In the genomic region with DNA sequence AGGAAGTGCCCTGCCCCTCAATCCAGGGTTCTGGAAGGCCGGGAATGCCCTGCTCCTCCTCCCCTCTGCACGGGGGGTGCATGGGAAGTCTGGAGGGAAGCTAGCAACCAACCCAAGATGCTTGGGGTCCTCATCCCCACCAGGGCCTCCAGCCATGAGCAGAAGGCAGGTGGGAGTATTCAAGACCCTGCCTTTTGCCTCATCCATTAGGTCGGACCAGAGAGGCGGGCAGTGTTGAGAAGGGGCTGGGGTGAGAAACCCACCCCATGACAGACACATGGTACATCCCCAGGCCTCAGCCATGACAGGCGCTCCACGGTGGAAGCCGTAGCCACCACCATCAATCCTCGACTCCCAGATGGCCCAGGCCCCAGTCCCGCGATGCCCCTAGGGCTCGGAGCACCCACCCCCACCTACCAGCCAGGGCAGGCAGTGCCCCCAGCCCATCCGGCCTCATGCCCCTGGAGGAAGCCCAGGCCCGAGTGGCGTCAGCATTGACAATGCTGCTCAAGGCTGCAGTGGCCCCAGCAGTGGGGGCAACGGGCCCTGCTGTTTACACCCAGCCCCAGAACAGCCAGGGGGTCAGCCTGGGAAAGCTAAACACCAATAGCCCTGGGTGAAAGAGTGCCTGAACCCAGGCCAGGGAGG, we compare ENCODE assay signal across 26 cellular contexts. TPM values are rescaled to one million over a fixed set of nuclear protein-coding genes. Genes with fewer than 3 reads are reported as not detected.
DNase-seq lines count a peak whose midpoint lies in the region; ATAC-seq, FAIRE-seq and TF ChIP-seq lines count a peak whose summit lies in the region.
"Had no signal": no experiment of that assay in that cellular context is flagged by ENCODE, and none has a peak within 500 bp of the region (broad histone marks: within the 10 kb centered on the region; RNA-seq: fewer than 3 reads in every experiment).

No MANE protein-coding gene starts in this region.

- no TSS peak for BruUV-seq in K562 (replicated peaks; lab: Mats Ljungman, UMichigan)

- POLR2A ChIA-PET in K562 (lab: Yijun Ruan, JAX), result interaction anchor here (0.6 to 1.1 kb wide), 6 partner anchors 13 to 354 kb away, joined by 3 to 4 read pairs (median 3); no protein-coding TSS in a partner anchor
- POLR2A ChIA-PET in activated CD4-positive, alpha-beta memory T cell treated with anti-CD3 and anti-CD28 coated beads for 36 hours (lab: Charles Lee), result no interaction called here

- in situ Hi-C loops in K562 (cut with MboI), result no loop called here

- FAIRE-seq in K562 (lab: Jason Lieb, UNC), result no peak
- FAIRE-seq in kidney (lab: Jason Lieb, UNC), result no peak
- FAIRE-seq: A204.1, D721Med, GM12878 had no signal

- peak; percentile 47 for DNase-seq in Right ventricle myocardium inferior (ENCODE audit: missing footprints)
- no peak for DNase-seq in heart right ventricle
- no peak for DNase-seq in K562 (ENCODE audit: extremely low read depth in 1 of 4, low spot score in 3 of 4)
- DNase-seq in kidney, result peak; percentile 49
- no peak for DNase-seq in spleen
- no peak for DNase-seq in NCI-H446 treated with DMSO at 0.1 percent for 48 hours (lab: John Stamatoyannopoulos, UW)
- no peak for DNase-seq in activated CD8-positive, alpha-beta memory T cell treated with anti-CD3 and anti-CD28 coated beads, Interleukin-2, amount 50 U/mL, for 48 hours
- no peak for DNase-seq in activated CD4-positive, alpha-beta memory T cell treated with anti-CD3 and anti-CD28 coated beads for 36 hours
- DNase-seq: ACHN; AML-193; BE2C; CD4-positive, alpha-beta T cell; CD8-positive, alpha-beta memory T cell; DMS 273 treated with DMSO at 0.1 percent for 48 hours; DMS79; EL; GDM1; GOT3; H7; HCEC 1CT had no signal

- H3K79me2 ChIP-seq in K562 (ENCODE audit: control insufficient read depth, insufficient read depth, low read length), result no peaks in the 10 kb centered on the region

- H3K36me3 Mint-ChIP-seq in activated CD4-positive, alpha-beta memory T cell treated with anti-CD3 and anti-CD28 coated beads for 36 hours, result no peaks in the 10 kb centered on the region
- H3K36me3 Mint-ChIP-seq: CD14-positive monocyte; CD8-positive, alpha-beta memory T cell had no signal

- CTCF ChIA-PET in K562 (lab: Yijun Ruan, JAX; ENCODE audit: low intra/inter-chr PET ratio), result no interaction called here
- CTCF ChIA-PET in activated CD4-positive, alpha-beta memory T cell treated with anti-CD3 and anti-CD28 coated beads for 36 hours (lab: Charles Lee), result no interaction called here

- TF ChIP-seq RAD21 in K562 (CRISPR knock-in tag; conservative IDR thresholded peaks at IDR 0.05 in 1 of 2, IDR thresholded peaks at IDR 0.05 in 1 of 2), result no peak

- H3K4me2 ChIP-seq in K562 (ENCODE audit: insufficient read depth, low read length), result no peak overlapping the region
- H3K4me2 ChIP-seq: BLaER1 treated with 17β-estradiol and CSF1 and Interleukin-3, amounts not matched to agents 10 nM and 100 nM had no signal

- H3K4me3 Mint-ChIP-seq in activated CD4-positive, alpha-beta memory T cell treated with anti-CD3 and anti-CD28 coated beads for 36 hours, result no peak overlapping the region
- H3K4me3 Mint-ChIP-seq: CD14-positive monocyte; CD4-positive, alpha-beta T cell had no signal

- H3K4me1 ChIP-seq in heart right ventricle (peaks cover 0 to 8% (median 3%) of the 10 kb centered on the region in 9 donors), K562 (replicated peaks in 1 of 2; ENCODE audit: control insufficient read depth in 2 of 2, insufficient read depth in 2 of 2, low read length in 2 of 2) (peaks cover 11 to 42% of the 10 kb centered on the region in 2 experiments; a peak in 3 of 5 replicates), kidney (ENCODE audit: control insufficient read depth in 1 of 2, insufficient read depth in 1 of 2, low read depth in 1 of 2, low read length in 2 of 2) (no peaks in the 10 kb centered on the region), spleen (peaks cover 2 to 98% (median 42%) of the 10 kb centered on the region in 6 donors)
- H3K4me1 ChIP-seq: BE2C had no signal

- no peak for ATAC-seq in Right ventricle myocardium inferior
- ATAC-seq in heart right ventricle, result no peak
- no peak for ATAC-seq in K562

- intact Hi-C loops in Right ventricle myocardium inferior (cut with DNase I), result no loop called here
- intact Hi-C loops in heart right ventricle (cut with DNase I), result no loop called here
- intact Hi-C loops in K562 (cut with micrococcal nuclease), result no loop called here
- intact Hi-C loops in kidney (cut with DNase I), result no loop called here
- intact Hi-C loops in spleen (cut with DNase I; ENCODE audit: low total_unique reads), result loop anchor here (10.0 kb wide), 1 partner anchor 74 kb away; no protein-coding TSS in a partner anchor
- intact Hi-C loops in activated CD4-positive, alpha-beta memory T cell treated with anti-CD3 and anti-CD28 coated beads for 36 hours (cut with micrococcal nuclease), result no loop called here

- peaks cover 14% of the 10 kb centered on the region for H3K4me1 Mint-ChIP-seq in activated CD4-positive, alpha-beta memory T cell treated with anti-CD3 and anti-CD28 coated beads for 36 hours (ENCODE audit: low read depth)

- H3K36me3 ChIP-seq in heart right ventricle (no peaks in the 10 kb centered on the region), K562 (ENCODE audit: control insufficient read depth, insufficient read depth, low read length) (no peaks in the 10 kb centered on the region), kidney (ENCODE audit: control insufficient read depth in 1 of 2, insufficient read depth in 2 of 2, low read length in 2 of 2) (no peaks in the 10 kb centered on the region), spleen (peaks cover 0 to 21% (median 0%) of the 10 kb centered on the region in 6 donors)
- H3K36me3 ChIP-seq: BE2C; BLaER1 treated with 17β-estradiol and CSF1 and Interleukin-3, amounts not matched to agents 10 nM and 100 nM had no signal

- H2AFZ ChIP-seq in K562 (ENCODE audit: low read depth, low read length), result no peak overlapping the region

- H3K27ac Mint-ChIP-seq in activated CD4-positive, alpha-beta memory T cell treated with anti-CD3 and anti-CD28 coated beads for 36 hours, result no peak overlapping the region
- H3K27ac Mint-ChIP-seq: CD4-positive, alpha-beta T cell had no signal

- H3K27ac ChIP-seq in heart right ventricle (no peak overlapping the region), K562 (ENCODE audit: extremely low read depth, low read depth, low read length) (no peak overlapping the region), kidney (ENCODE audit: low read depth in 2 of 2, low read length in 2 of 2) (no peak overlapping the region), spleen (peak overlapping the region in 5 of 8 donors; percentile 70 to 89 (median 85))
- H3K27ac ChIP-seq: 22Rv1; BLaER1 treated with 17β-estradiol and CSF1 and Interleukin-3, amounts not matched to agents 10 nM and 100 nM had no signal

- 78 to 80% methylated on average over 15 of the region's 15 CpGs for WGBS in heart right ventricle, 2 donors
- WGBS in K562 (ENCODE audit: insufficient coverage, low coverage, missing lambda C conversion rate), result 16% methylated on average over 15 of the region's 15 CpGs
- WGBS in spleen, 5 donors, result 59 to 76% (median 67%) methylated on average over 4 to 15 of the region's 15 CpGs

- TF ChIP-seq POLR2A in K562 (conservative IDR thresholded peaks at IDR 0.05) (no peak), spleen (IDR thresholded peaks at IDR 0.05) (no peak)

- no peak for TF ChIP-seq EP300 in K562 (IDR thresholded peaks at IDR 0.05; ENCODE audit: low read length)

- H3K4me3 ChIP-seq in heart right ventricle (no peak overlapping the region), K562 (no peak overlapping the region), kidney (ENCODE audit: low read length in 2 of 2) (no peak overlapping the region), spleen (peak overlapping the region in 4 of 8 donors; percentile 26 to 76 (median 48))
- H3K4me3 ChIP-seq: BLaER1 treated with 17β-estradiol and CSF1 and Interleukin-3, amounts not matched to agents 10 nM and 100 nM; GM12878 had no signal

- H3K9me1 ChIP-seq in K562 (ENCODE audit: control insufficient read depth, insufficient read depth, low read length), result no peaks in the 10 kb centered on the region

- H3K27me3 ChIP-seq in heart right ventricle (peaks cover 14 to 68% (median 50%) of the 10 kb centered on the region in 7 donors), K562 (ENCODE audit: control insufficient read depth in 2 of 2, insufficient read depth in 2 of 2, low read length in 2 of 2) (peaks cover 29 to 85% of the 10 kb centered on the region in 2 experiments; a peak in 4 of 5 replicates), spleen (replicated peaks in 1 of 7) (peaks cover 0 to 49% (median 14%) of the 10 kb centered on the region in 7 donors)

- H3K9me3 ChIP-seq in heart right ventricle (no peaks in the 10 kb centered on the region), K562 (replicated peaks; ENCODE audit: control insufficient read depth, insufficient read depth, low read depth, low read length) (no peaks in the 10 kb centered on the region), kidney (ENCODE audit: control insufficient read depth in 1 of 2, low read length in 2 of 2) (no peaks in the 10 kb centered on the region), spleen (no peaks in the 10 kb centered on the region)
- H3K9me3 ChIP-seq: BE2C had no signal

- no peak for TF ChIP-seq CTCF in heart right ventricle (IDR thresholded peaks at IDR 0.05)
- TF ChIP-seq CTCF in K562 (IDR thresholded peaks at IDR 0.05 in 2 of 3, conservative IDR thresholded peaks at IDR 0.05 in 1 of 3; ENCODE audit: insufficient read depth in 2 of 3, low read depth in 1 of 3, low read length in 3 of 3), result no peak
- TF ChIP-seq CTCF in kidney (IDR thresholded peaks at IDR 0.05; ENCODE audit: borderline replicate concordance, extremely low read depth, insufficient read depth), result no peak
- TF ChIP-seq CTCF in spleen (IDR thresholded peaks at IDR 0.05 in 8 of 11, conservative IDR thresholded peaks at IDR 0.05 in 3 of 11), result no peak

- H3K9me3 Mint-ChIP-seq in activated CD4-positive, alpha-beta memory T cell treated with anti-CD3 and anti-CD28 coated beads for 36 hours, result no peaks in the 10 kb centered on the region
- H3K9me3 Mint-ChIP-seq: CD4-positive, alpha-beta T cell; CD8-positive, alpha-beta memory T cell had no signal

- peaks cover 11% of the 10 kb centered on the region for H3K27me3 Mint-ChIP-seq in activated CD4-positive, alpha-beta memory T cell treated with anti-CD3 and anti-CD28 coated beads for 36 hours

- peaks cover 27% of the 10 kb centered on the region; the same call in 1 of the 2 replicates for H4K20me1 ChIP-seq in K562 (replicated peaks; ENCODE audit: control insufficient read depth, insufficient read depth, low read length)

- no peak overlapping the region; a peak in 1 of 4 replicates for H3K9ac ChIP-seq in K562 (ENCODE audit: insufficient read depth in 1 of 2, low read depth in 2 of 2, low read length in 2 of 2)
- no peak overlapping the region for H3K9ac ChIP-seq in kidney (ENCODE audit: low read length in 2 of 2)
- H3K9ac ChIP-seq: BLaER1 treated with 17β-estradiol and CSF1 and Interleukin-3, amounts not matched to agents 10 nM and 100 nM had no signal

RNA-seq across cellular contexts. Expression of a gene that starts 8.6 kb away (rescaled TPM):
- not detected for total RNA-seq in Right ventricle myocardium inferior
- total RNA-seq in heart right ventricle, result not detected
- under 1 TPM; 0.01 to 0.15 TPM for polyA plus RNA-seq in heart right ventricle
- total RNA-seq in K562 (2011; cell fraction: chromatin; rRNA removed; ENCODE audit: low replicate concordance), result 0.65 TPM in 1 of 2 replicates, not detected in the other
- total RNA-seq in K562 (2011; cell fraction: nucleolus; rRNA removed), result not detected in 2 replicates
- 0.15 TPM in 1 of 2 replicates, not detected in the other for total RNA-seq in K562 (2011; cell fraction: nucleoplasm; rRNA removed)
- total RNA-seq in K562 (2014; rRNA removed), result 0.32 TPM in 1 of 2 replicates, not detected in the other
- total RNA-seq in K562 (2014; rRNA removed; fragmentation: Illumina TruSeq; extraction: Trizol), result not detected in 2 replicates
- total RNA-seq in K562 (2015; rRNA removed; fragmentation: Illumina TruSeq; extraction: Trizol), result not detected in 2 replicates
- 0.20 and 0.40 TPM in 2 replicates for total RNA-seq in K562 (2021)
- polyA plus RNA-seq in K562 (2011; rRNA removed), result 0.11 TPM in 1 of 2 replicates, not detected in the other
- polyA plus RNA-seq in K562 (2011; cell fraction: cytosol; rRNA removed), result 0.49 TPM in 1 of 2 replicates, not detected in the other
- polyA plus RNA-seq in K562 (2011; cell fraction: nucleus; rRNA removed), result 0.26 TPM in 1 of 2 replicates, not detected in the other
- not detected in 2 replicates for polyA plus RNA-seq in K562 (2012)
- polyA plus RNA-seq in K562 (2014; fragmentation: Illumina TruSeq; extraction: Trizol), result not detected in 2 replicates
- polyA plus RNA-seq in K562 (2014; fragmentation: Nextera tagmentation; extraction: Ambion mirVana), result not detected
- polyA plus RNA-seq in K562 (2014; rRNA removed), result not detected in 2 replicates
- polyA minus RNA-seq in K562 (2011; rRNA and poly(A)+ RNA removed), result not detected in 2 replicates
- not detected in 2 replicates for polyA minus RNA-seq in K562 (2011; cell fraction: cytosol; rRNA and poly(A)+ RNA removed)
- 0.27 TPM in 1 of 2 replicates, not detected in the other for polyA minus RNA-seq in K562 (2011; cell fraction: nucleus; rRNA and poly(A)+ RNA removed)
- not detected for total RNA-seq in kidney
- polyA plus RNA-seq in kidney (ENCODE audit: insufficient read depth, low read depth, low replicate concordance), result not detected
- total RNA-seq in spleen, result 100 to 1,000 TPM; 127 to 378 (median 231) TPM
- polyA plus RNA-seq in spleen, result 100 to 1,000 TPM in 1 of 3 donors, 10 to 100 TPM in 2; 46.5 to 182 (median 65.0) TPM
- total RNA-seq in activated CD4-positive, alpha-beta memory T cell treated with anti-CD3 and anti-CD28 coated beads for 36 hours, result not detected
- total RNA-seq: CD4-positive, alpha-beta T cell; CD8-positive, alpha-beta memory T cell had no signal
- polyA plus RNA-seq: CD14-positive monocyte; CD8-positive, alpha-beta memory T cell had no signal

RNA-seq across cellular contexts. Expression of a gene that starts 48.4 kb away (rescaled TPM):
- total RNA-seq in Right ventricle myocardium inferior (not detected), heart right ventricle (under 1 TPM in 1 of 10 donors, not detected in 9; 0.68 TPM), K562 (2014; rRNA removed) (not detected in 2 replicates), K562 (2014; rRNA removed; fragmentation: Illumina TruSeq; extraction: Trizol) (not detected in 2 replicates), K562 (2015; rRNA removed; fragmentation: Illumina TruSeq; extraction: Trizol) (not detected in 2 replicates), K562 (2021) (not detected in 2 replicates), kidney (not detected), spleen (under 1 TPM in 4 of 7 donors, not detected in 3; 0.18 to 0.50 (median 0.33) TPM)
- polyA plus RNA-seq in heart right ventricle (under 1 TPM in 1 of 2 donors, not detected in 1; 0.03 TPM), K562 (2011; rRNA removed) (not detected in 2 replicates), K562 (2014; fragmentation: Illumina TruSeq; extraction: Trizol) (not detected in 2 replicates), K562 (2014; fragmentation: Nextera tagmentation; extraction: Ambion mirVana) (not detected), K562 (2014; rRNA removed) (not detected in 2 replicates), kidney (ENCODE audit: insufficient read depth, low read depth, low replicate concordance) (not detected), spleen (under 1 TPM in 1 of 3 donors, not detected in 2; 0.15 TPM)
- total RNA-seq in K562 (2011; cell fraction: chromatin; rRNA removed; ENCODE audit: low replicate concordance), result not detected in 2 replicates
- total RNA-seq in K562 (2011; cell fraction: nucleolus; rRNA removed), result 0.17 TPM in 1 of 2 replicates, not detected in the other
- not detected in 2 replicates for total RNA-seq in K562 (2011; cell fraction: nucleoplasm; rRNA removed)
- polyA plus RNA-seq in K562 (2011; cell fraction: cytosol; rRNA removed), result not detected in 2 replicates
- 0.28 TPM in 1 of 2 replicates, not detected in the other for polyA plus RNA-seq in K562 (2011; cell fraction: nucleus; rRNA removed)
- not detected in 2 replicates for polyA plus RNA-seq in K562 (2012)
- polyA minus RNA-seq in K562 (2011; rRNA and poly(A)+ RNA removed), result not detected in 2 replicates
- polyA minus RNA-seq in K562 (2011; cell fraction: cytosol; rRNA and poly(A)+ RNA removed), result not detected in 2 replicates
- polyA minus RNA-seq in K562 (2011; cell fraction: nucleus; rRNA and poly(A)+ RNA removed), result not detected in 2 replicates
- total RNA-seq in activated CD4-positive, alpha-beta memory T cell treated with anti-CD3 and anti-CD28 coated beads for 36 hours, result not detected
- total RNA-seq: CD4-positive, alpha-beta T cell; CD8-positive, alpha-beta memory T cell; GM12878; H7 had no signal
- polyA plus RNA-seq: CD14-positive monocyte; CD8-positive, alpha-beta memory T cell; GM12878 had no signal

Comparison
In these comparisons a context has a peak if more than half of its experiments do, and no peak if none do; other contexts are left out.
1. DNase-seq: peak in Right ventricle myocardium inferior (single experiment) and kidney (single experiment); none in heart right ventricle (0 of 2), K562 (0 of 4), spleen (single experiment), NCI-H446 treated with DMSO at 0.1 percent for 48 hours (single experiment), activated CD8-positive, alpha-beta memory T cell treated with anti-CD3 and anti-CD28 coated beads, Interleukin-2, amount 50 U/mL, for 48 hours (single experiment) and activated CD4-positive, alpha-beta memory T cell treated with anti-CD3 and anti-CD28 coated beads for 36 hours (single experiment).
2. H3K27ac ChIP-seq: peak in spleen (5 of 8); none in heart right ventricle (0 of 10), K562 (single experiment) and kidney (0 of 2).
3. RNA of a gene that starts 8.6 kb away (total RNA-seq): 127 to 378 TPM in spleen; 0.15 to 0.65 TPM in K562, not detected in Right ventricle myocardium inferior (single experiment), not detected in heart right ventricle, not detected in kidney (single experiment) and not detected in activated CD4-positive, alpha-beta memory T cell treated with anti-CD3 and anti-CD28 coated beads for 36 hours; every median in the first group is over 10 times any median in the second.